Comparison of ENCODE assay signal across 8 cellular contexts in genomic region chr20:5835234-5835845, GRCh38.
A peak's percentile ranks its signal among the peaks of the same experiment; 100 is the strongest.
DNase-seq lines count a peak whose midpoint lies in the region; ATAC-seq, FAIRE-seq and TF ChIP-seq lines count a peak whose summit lies in the region.

No MANE protein-coding gene starts in this region.

- no peak overlapping the region for H3K4me3 ChIP-seq in BE2C (ENCODE audit: low read depth, low read length)

- no peaks in the 10 kb centered on the region for H3K9me3 Mint-ChIP-seq in activated naive CD4-positive, alpha-beta T cell treated with anti-CD3 and anti-CD28 coated beads, Interleukin-2, amount 50 U/mL, for 72 hours

- TF ChIP-seq CTCF in BE2C (IDR thresholded peaks at IDR 0.05; ENCODE audit: low read depth, low read length) (no peak), D721Med (IDR thresholded peaks at IDR 0.05; ENCODE audit: insufficient read depth, missing control alignments) (no peak)

- no peaks in the 10 kb centered on the region for H3K27me3 ChIP-seq in BE2C

- FAIRE-seq in D721Med (lab: Jason Lieb, UNC) = no peak

- H3K36me3 ChIP-seq in BE2C = no peaks in the 10 kb centered on the region

- no peaks in the 10 kb centered on the region for H3K36me3 Mint-ChIP-seq in activated naive CD4-positive, alpha-beta T cell treated with anti-CD3 and anti-CD28 coated beads, Interleukin-2, amount 50 U/mL, for 72 hours

- peak; percentile 75 for DNase-seq in BE2C
- DNase-seq in LHCN-M2 (ENCODE audit: low read depth) = peak; percentile 83
- DNase-seq in activated naive CD4-positive, alpha-beta T cell treated with anti-CD3 and anti-CD28 coated beads, Interleukin-2, amount 50 U/mL, for 72 hours (ENCODE audit: low spot score in 2 of 2) = no peak
- peak; percentile 4 for DNase-seq in kidney glomerular epithelial cell (lab: John Stamatoyannopoulos, UW)
- no peak for DNase-seq in left lobe of liver (ENCODE audit: low spot score)
- DNase-seq in D721Med (ENCODE audit: insufficient read length, low spot score) = no peak

- peak; percentile 59 to 66 for ATAC-seq in activated naive CD4-positive, alpha-beta T cell treated with anti-CD3 and anti-CD28 coated beads, Interleukin-2, amount 50 U/mL, for 72 hours
- ATAC-seq in left lobe of liver = no peak
- no peak for ATAC-seq in GM21360 (IDR thresholded peaks at IDR 0.05; ENCODE audit: unreplicated experiment)
- no peak for ATAC-seq in HG02759 (IDR thresholded peaks at IDR 0.05; ENCODE audit: unreplicated experiment)

- H3K4me1 ChIP-seq in BE2C = peaks cover 52% of the 10 kb centered on the region

- H3K9me3 ChIP-seq in BE2C = no peaks in the 10 kb centered on the region

- H3K27ac Mint-ChIP-seq in activated naive CD4-positive, alpha-beta T cell treated with anti-CD3 and anti-CD28 coated beads, Interleukin-2, amount 50 U/mL, for 72 hours = peak overlapping the region; percentile 53 to 72

Comparison
In these comparisons a context has a peak if more than half of its experiments do, and no peak if none do; other contexts are left out.
1. DNase-seq: peak in BE2C (single experiment), LHCN-M2 (single experiment) and kidney glomerular epithelial cell (single experiment); none in activated naive CD4-positive, alpha-beta T cell treated with anti-CD3 and anti-CD28 coated beads, Interleukin-2, amount 50 U/mL, for 72 hours (0 of 2), left lobe of liver (single experiment) and D721Med (single experiment).
2. ATAC-seq: peak in activated naive CD4-positive, alpha-beta T cell treated with anti-CD3 and anti-CD28 coated beads, Interleukin-2, amount 50 U/mL, for 72 hours (2 of 2); none in left lobe of liver (single experiment), GM21360 (single experiment) and HG02759 (single experiment).